ENCODE assay signal across 22 cellular contexts in the genomic region with DNA sequence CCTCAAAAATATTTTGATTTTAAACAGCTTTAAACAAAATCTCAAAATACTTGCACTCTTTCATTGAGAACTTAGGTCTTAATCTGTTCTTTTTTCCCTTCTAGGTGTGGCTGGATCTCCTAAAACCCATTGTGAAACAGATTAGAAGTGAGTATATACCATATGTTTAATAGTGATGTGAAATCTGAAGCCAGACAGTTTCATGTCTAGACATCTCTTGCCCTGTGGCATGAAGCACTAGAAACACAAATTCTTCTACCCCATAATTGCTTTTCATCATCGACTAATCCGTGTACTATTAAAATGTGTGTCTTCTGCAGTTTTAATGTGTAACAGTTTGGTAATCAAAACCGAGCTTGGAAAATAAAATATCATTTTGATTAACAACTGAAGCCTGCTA.
DNase-seq lines count a peak whose midpoint lies in the region; ATAC-seq and TF ChIP-seq lines count a peak whose summit lies in the region.
"Had no signal": no experiment of that assay in that cellular context is flagged by ENCODE, and none has a peak within 500 bp of the region (broad histone marks: within the 10 kb centered on the region; RNA-seq: fewer than 3 reads in every experiment).

No MANE protein-coding gene starts in this region.

- no peak overlapping the region for H3K4me3 ChIP-seq in WERI-Rb-1 (ENCODE audit: low read depth, low read length)
- H3K4me3 ChIP-seq: GM12878, SJSA1 had no signal

- no peaks in the 10 kb centered on the region for H3K27me3 Mint-ChIP-seq in type B pancreatic cell

- H3K27ac ChIP-seq in WERI-Rb-1 = 0 out of 2 replicates have a peak overlapping the region, but pooled peaks have one; percentile 6
- H3K27ac ChIP-seq in foreskin keratinocyte = no peak overlapping the region
- H3K27ac ChIP-seq: SJSA1 had no signal

- H3K27me3 ChIP-seq in WERI-Rb-1 (ENCODE audit: insufficient read depth, low read depth, severe bottlenecking) = no peaks in the 10 kb centered on the region
- no peaks in the 10 kb centered on the region for H3K27me3 ChIP-seq in foreskin keratinocyte
- H3K27me3 ChIP-seq: BE2C, SJSA1 had no signal

- H3K4me1 Mint-ChIP-seq in type B pancreatic cell (ENCODE audit: unreplicated experiment) = peaks cover 46% of the 10 kb centered on the region
- H3K4me1 Mint-ChIP-seq: CD4-positive, CD25-positive, alpha-beta regulatory T cell had no signal

- ATAC-seq in foreskin keratinocyte = peak; percentile 16
- no peak for ATAC-seq in GM18909 (IDR thresholded peaks at IDR 0.05; ENCODE audit: poor library complexity, unreplicated experiment)
- ATAC-seq: GM12878, Panc1 had no signal

- H3K9me3 Mint-ChIP-seq in type B pancreatic cell = no peaks in the 10 kb centered on the region
- H3K9me3 Mint-ChIP-seq: CD4-positive, CD25-positive, alpha-beta regulatory T cell had no signal

- TF ChIP-seq CTCF in WERI-Rb-1 (IDR thresholded peaks at IDR 0.05; ENCODE audit: low read depth, low read length) (no peak), foreskin keratinocyte (conservative IDR thresholded peaks at IDR 0.05) (no peak), type B pancreatic cell (conservative IDR thresholded peaks at IDR 0.05) (no peak)

- no peaks in the 10 kb centered on the region for H3K4me1 ChIP-seq in foreskin keratinocyte

- DNase-seq in NCI-H2171 treated with DMSO at 0.1 percent for 48 hours (lab: John Stamatoyannopoulos, UW) (peak; percentile 63), NCI-H2171 (lab: John Stamatoyannopoulos, UW) (no peak), WERI-Rb-1 (no peak), foreskin keratinocyte (peak; percentile 13 to 43), type B pancreatic cell (ENCODE audit: extremely low spot score, unreplicated experiment) (no peak), DMS79 (lab: John Stamatoyannopoulos, UW) (no peak), kidney tubule cell (ENCODE audit: low spot score) (no peak)
- DNase-seq: 8988T; BE2C; CD4-positive, CD25-positive, alpha-beta regulatory T cell; COR-L47; DMS153; EL; MM.1S; NCI-H1092; NCI-H1436 treated with DMSO at 0.1 percent for 48 hours; NCI-H345; NCI-H526 treated with DMSO at 0.1 percent for 48 hours had no signal

- peaks cover 23% of the 10 kb centered on the region for H3K36me3 ChIP-seq in WERI-Rb-1

- peak overlapping the region; percentile 41 for H3K27ac Mint-ChIP-seq in type B pancreatic cell
- H3K27ac Mint-ChIP-seq: CD4-positive, CD25-positive, alpha-beta regulatory T cell had no signal

- peaks cover 42% of the 10 kb centered on the region for H3K36me3 Mint-ChIP-seq in type B pancreatic cell
- H3K36me3 Mint-ChIP-seq: CD4-positive, CD25-positive, alpha-beta regulatory T cell had no signal

- no peak overlapping the region for H3K4me3 Mint-ChIP-seq in type B pancreatic cell
- H3K4me3 Mint-ChIP-seq: CD4-positive, CD25-positive, alpha-beta regulatory T cell had no signal

- no peaks in the 10 kb centered on the region for H3K9me3 ChIP-seq in WERI-Rb-1 (ENCODE audit: severe bottlenecking)
- H3K9me3 ChIP-seq: BE2C, SJSA1 had no signal

Comparison
In these comparisons a context has a peak if more than half of its experiments do, and no peak if none do; other contexts are left out.
1. DNase-seq: peak in NCI-H2171 treated with DMSO at 0.1 percent for 48 hours (single experiment) and foreskin keratinocyte (2 of 2); none in NCI-H2171 (single experiment), WERI-Rb-1 (single experiment), type B pancreatic cell (single experiment), DMS79 (single experiment) and kidney tubule cell (single experiment).